ENCODE assay signal across 1 cellular context in the genomic region with DNA sequence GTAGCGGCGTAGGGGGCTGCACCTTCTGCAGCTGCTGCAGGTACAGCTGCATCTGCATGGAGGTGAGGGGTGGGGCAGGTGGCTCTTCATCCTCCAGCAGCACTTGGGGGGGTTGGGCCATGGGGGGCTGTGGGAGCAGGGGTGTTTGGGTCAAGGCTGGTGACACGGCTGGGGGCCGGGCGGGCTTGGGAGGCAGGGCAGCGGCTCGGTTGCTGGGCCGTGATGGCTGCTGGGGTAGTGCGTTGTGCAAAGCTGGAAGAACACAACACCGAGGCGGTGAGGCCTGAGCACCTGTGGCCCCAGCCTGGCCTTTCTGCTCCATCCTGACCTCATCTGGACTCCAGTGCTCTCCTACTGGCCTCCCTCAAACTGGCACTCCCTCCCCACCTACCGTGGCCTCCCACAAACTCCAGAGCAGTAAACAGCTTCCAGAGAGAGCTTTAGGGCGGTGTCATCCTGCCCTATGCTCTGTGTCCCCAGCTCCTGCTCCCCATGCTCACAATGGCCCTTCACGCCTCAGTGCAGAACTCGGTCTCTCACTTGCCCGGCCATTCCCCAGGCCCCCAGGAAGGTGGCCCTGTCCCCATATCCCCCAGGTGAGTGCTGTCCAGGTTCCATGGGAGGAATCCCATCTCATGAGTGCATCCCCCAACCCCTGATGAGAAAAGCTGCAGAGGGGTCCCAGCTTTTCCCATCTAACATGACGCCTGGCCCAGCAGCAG.
TF ChIP-seq lines count a peak whose summit lies in the region.

No MANE protein-coding gene starts in this region.

TF ChIP-seq in H1, 55 proteins besides CTCF, POLR2A, EP300 and RAD21:
- TF ChIP-seq POLR2AphosphoS5 (IDR thresholded peaks at IDR 0.05; ENCODE audit: low read depth, low read length), result peak; percentile 43; the same call in 1 of the 2 replicates
- TF ChIP-seq TAF7 (optimal IDR thresholded peaks at IDR 0.05; ENCODE audit: borderline replicate concordance, low read depth, low read length), result no peak
